Comparison of ENCODE assay signal across 13 cellular contexts in genomic region chr7:111499027-111499426, GRCh38.
DNase-seq lines count a peak whose midpoint lies in the region; ATAC-seq and TF ChIP-seq lines count a peak whose summit lies in the region.
"Had no signal": no experiment of that assay in that cellular context is flagged by ENCODE, and none has a peak within 500 bp of the region (broad histone marks: within the 10 kb centered on the region; RNA-seq: fewer than 3 reads in every experiment).

No MANE protein-coding gene starts in this region.

- peak; percentile 96 for ATAC-seq in activated naive CD8-positive, alpha-beta T cell treated with anti-CD3 and anti-CD28 coated beads, Interleukin-2, amount 50 U/mL, for 24 hours
- ATAC-seq in stimulated activated naive CD8-positive, alpha-beta T cell treated with anti-CD3 and anti-CD28 coated beads, Interleukin-15, amount 100 ng/mL, for 72 hours: peak; percentile 54
- ATAC-seq in GM19467 (IDR thresholded peaks at IDR 0.05; ENCODE audit: unreplicated experiment): no peak

- TF ChIP-seq CTCF in fibroblast of mammary gland (conservative IDR thresholded peaks at IDR 0.05; ENCODE audit: control insufficient read depth, insufficient read depth, low read depth, low read length): no peak

- H3K4me3 ChIP-seq in fibroblast of mammary gland (ENCODE audit: control insufficient read depth, low read depth, low read length): no peak overlapping the region
- H3K4me3 ChIP-seq: left ventricle myocardium inferior, upper lobe of left lung had no signal

- peaks cover 16% of the 10 kb centered on the region for H3K36me3 Mint-ChIP-seq in activated naive CD8-positive, alpha-beta T cell treated with anti-CD3 and anti-CD28 coated beads, Interleukin-2, amount 50 U/mL, for 24 hours (ENCODE audit: low read depth)
- H3K36me3 Mint-ChIP-seq in activated naive CD8-positive, alpha-beta T cell treated with anti-CD3 and anti-CD28 coated beads for 36 hours: peaks cover 32% of the 10 kb centered on the region

- peaks cover 12% of the 10 kb centered on the region for H3K4me1 Mint-ChIP-seq in activated naive CD8-positive, alpha-beta T cell treated with anti-CD3 and anti-CD28 coated beads, Interleukin-2, amount 50 U/mL, for 24 hours
- H3K4me1 Mint-ChIP-seq in activated naive CD8-positive, alpha-beta T cell treated with anti-CD3 and anti-CD28 coated beads for 36 hours: peaks cover 16% of the 10 kb centered on the region
- peaks cover 17% of the 10 kb centered on the region for H3K4me1 Mint-ChIP-seq in stimulated activated naive CD8-positive, alpha-beta T cell treated with anti-CD3 and anti-CD28 coated beads, Interleukin-15, amount 100 ng/mL, for 72 hours

- H3K27ac Mint-ChIP-seq in activated naive CD8-positive, alpha-beta T cell treated with anti-CD3 and anti-CD28 coated beads, Interleukin-2, amount 50 U/mL, for 24 hours: no peak overlapping the region
- no peak overlapping the region for H3K27ac Mint-ChIP-seq in activated naive CD8-positive, alpha-beta T cell treated with anti-CD3 and anti-CD28 coated beads for 36 hours
- no peak overlapping the region for H3K27ac Mint-ChIP-seq in stimulated activated naive CD8-positive, alpha-beta T cell treated with anti-CD3 and anti-CD28 coated beads, Interleukin-15, amount 100 ng/mL, for 72 hours

- H3K4me3 Mint-ChIP-seq in activated naive CD8-positive, alpha-beta T cell treated with anti-CD3 and anti-CD28 coated beads, Interleukin-2, amount 50 U/mL, for 24 hours: no peak overlapping the region
- H3K4me3 Mint-ChIP-seq in activated naive CD8-positive, alpha-beta T cell treated with anti-CD3 and anti-CD28 coated beads for 36 hours: no peak overlapping the region
- H3K4me3 Mint-ChIP-seq in stimulated activated naive CD8-positive, alpha-beta T cell treated with anti-CD3 and anti-CD28 coated beads, Interleukin-15, amount 100 ng/mL, for 72 hours: no peak overlapping the region

- H3K9me3 Mint-ChIP-seq in activated naive CD8-positive, alpha-beta T cell treated with anti-CD3 and anti-CD28 coated beads, Interleukin-2, amount 50 U/mL, for 24 hours: no peaks in the 10 kb centered on the region
- peaks cover 7% of the 10 kb centered on the region for H3K9me3 Mint-ChIP-seq in activated naive CD8-positive, alpha-beta T cell treated with anti-CD3 and anti-CD28 coated beads for 36 hours
- peaks cover 9 to 11% of the 10 kb centered on the region in 2 donors for H3K9me3 Mint-ChIP-seq in stimulated activated naive CD8-positive, alpha-beta T cell treated with anti-CD3 and anti-CD28 coated beads, Interleukin-15, amount 100 ng/mL, for 72 hours

- H3K27me3 Mint-ChIP-seq in activated naive CD8-positive, alpha-beta T cell treated with anti-CD3 and anti-CD28 coated beads, Interleukin-2, amount 50 U/mL, for 24 hours: no peaks in the 10 kb centered on the region
- no peaks in the 10 kb centered on the region for H3K27me3 Mint-ChIP-seq in activated naive CD8-positive, alpha-beta T cell treated with anti-CD3 and anti-CD28 coated beads for 36 hours
- no peaks in the 10 kb centered on the region for H3K27me3 Mint-ChIP-seq in stimulated activated naive CD8-positive, alpha-beta T cell treated with anti-CD3 and anti-CD28 coated beads, Interleukin-15, amount 100 ng/mL, for 72 hours

- peak; percentile 9 for DNase-seq in activated naive CD8-positive, alpha-beta T cell treated with anti-CD3 and anti-CD28 coated beads, Interleukin-2, amount 50 U/mL, for 24 hours
- DNase-seq in activated naive CD8-positive, alpha-beta T cell treated with anti-CD3 and anti-CD28 coated beads for 36 hours: no peak
- peak; percentile 81 for DNase-seq in RKO (ENCODE audit: low spot score)
- peak; percentile 91 for DNase-seq in fibroblast of mammary gland (ENCODE audit: low read depth)
- no peak for DNase-seq in stimulated activated naive CD8-positive, alpha-beta T cell treated with anti-CD3 and anti-CD28 coated beads, Interleukin-15, amount 100 ng/mL, for 72 hours
- no peak for DNase-seq in SK-N-DZ (ENCODE audit: low spot score)
- no peak for DNase-seq in NCI-H82 (lab: John Stamatoyannopoulos, UW)
- DNase-seq: C1 segment of cervical spinal cord, left ventricle myocardium inferior, NCI-H187 treated with DMSO at 0.1 percent for 48 hours, upper lobe of left lung, WERI-Rb-1 had no signal

Comparison
In these comparisons a context has a peak if more than half of its experiments do, and no peak if none do; other contexts are left out.
1. DNase-seq: peak in activated naive CD8-positive, alpha-beta T cell treated with anti-CD3 and anti-CD28 coated beads, Interleukin-2, amount 50 U/mL, for 24 hours (single experiment), RKO (single experiment) and fibroblast of mammary gland (single experiment); none in activated naive CD8-positive, alpha-beta T cell treated with anti-CD3 and anti-CD28 coated beads for 36 hours (single experiment), stimulated activated naive CD8-positive, alpha-beta T cell treated with anti-CD3 and anti-CD28 coated beads, Interleukin-15, amount 100 ng/mL, for 72 hours (0 of 2), SK-N-DZ (single experiment) and NCI-H82 (single experiment).